8 cellular contexts compared by ENCODE assay signal in genomic region chr10:98267069-98267893, GRCh38. TPM values are rescaled to one million over a fixed set of nuclear protein-coding genes. Genes with fewer than 3 reads are reported as not detected.
A peak's percentile ranks its signal among the peaks of the same experiment; 100 is the strongest.
DNase-seq lines count a peak whose midpoint lies in the region; ATAC-seq and TF ChIP-seq lines count a peak whose summit lies in the region.

No MANE protein-coding gene starts in this region.

- H3K9me2 ChIP-seq in GM23248 (ENCODE audit: insufficient read depth) = no peaks in the 10 kb centered on the region

- peak; percentile 1 for ATAC-seq in left ventricle myocardium superior
- no peak for ATAC-seq in GM18909 (IDR thresholded peaks at IDR 0.05; ENCODE audit: poor library complexity, unreplicated experiment)

- 19 to 23% methylated on average over 22 of the region's 22 CpGs for whole genome bisulfite sequencing in GM23248 (ENCODE audit: low coverage in 1 of 2, low lambda C conversion rate in 2 of 2, missing lambda C conversion rate in 2 of 2), 2 experiments

- H4K20me1 ChIP-seq in GM23248 (ENCODE audit: insufficient read depth) = no peaks in the 10 kb centered on the region

- H3K4me3 ChIP-seq in GM23248 (peak overlapping the region; percentile 88), skeletal muscle cell (ENCODE audit: low read depth, low read length) (peak overlapping the region; percentile 33)

- H3K4me1 ChIP-seq in GM23248 (ENCODE audit: insufficient read depth) = peaks cover 25% of the 10 kb centered on the region

- peaks cover 24% of the 10 kb centered on the region for H3K79me2 ChIP-seq in GM23248 (ENCODE audit: insufficient read depth)

- DNase-seq in GM23248 (peak; percentile 68), left ventricle myocardium superior (no peak), skeletal muscle cell (ENCODE audit: low read depth) (no peak), caudate nucleus (lab: John Stamatoyannopoulos, UW) (no peak), GM10266 (ENCODE audit: extremely low spot score) (no peak)
- no peak for DNase-seq in NK-92 treated with Interleukin-12 subunit alpha and Interleukin-12 subunit beta, amount 100 ng/mL, for 24 hours (lab: John Stamatoyannopoulos, UW)

- peak overlapping the region; percentile 94 for H3K4me2 ChIP-seq in GM23248 (ENCODE audit: unreplicated experiment)

- TF ChIP-seq CTCF in VCaP (conservative IDR thresholded peaks at IDR 0.05) (no peak), GM10266 (IDR thresholded peaks at IDR 0.05; ENCODE audit: control insufficient read depth, insufficient read depth, low read depth, missing control alignments) (no peak)

- in situ Hi-C loops in GM23248 (cut with MboI) = no loop called here

- H3K9me3 ChIP-seq in GM23248 (ENCODE audit: low read depth) = no peaks in the 10 kb centered on the region

- intact Hi-C loops in left ventricle myocardium superior (cut with micrococcal nuclease) = loop anchor here (10.0 kb wide), 1 partner anchor 48 kb away; no protein-coding TSS in a partner anchor

- peaks cover 1% of the 10 kb centered on the region; the same call in 1 of the 2 replicates for H3K36me3 ChIP-seq in GM23248 (ENCODE audit: low read depth)

- peak overlapping the region; percentile 71 for H3K27ac ChIP-seq in GM23248
- H3K27ac ChIP-seq in VCaP = peak overlapping the region; percentile 57; the same call in 1 of the 2 replicates
- no peak overlapping the region for H3K27ac ChIP-seq in caudate nucleus (ENCODE audit: low read depth, low read length)

- H3F3A ChIP-seq in GM23248 (ENCODE audit: insufficient read depth) = peaks cover 15% of the 10 kb centered on the region

- peak overlapping the region; percentile 74 for H2AFZ ChIP-seq in GM23248

- peak overlapping the region; percentile 91 for H3K9ac ChIP-seq in GM23248

- H3K27me3 ChIP-seq in GM23248 (replicated peaks; ENCODE audit: insufficient read depth) = no peaks in the 10 kb centered on the region

RNA-seq across cellular contexts. Expression of gene LOXL4, which starts 0.7 kb away (rescaled TPM):
- total RNA-seq in GM23248 (2014; rRNA removed; shearing (Covaris generic)) = 496 and 507 TPM in 2 replicates
- 319 and 320 TPM in 2 replicates for polyA plus RNA-seq in GM23248 (2016; fragmentation: Nextera tagmentation; extraction: Ambion mirVana)
- total RNA-seq in left ventricle myocardium superior = 0.47 TPM

Comparison
In these comparisons a context has a peak if more than half of its experiments do, and no peak if none do; other contexts are left out.
1. RNA of gene LOXL4, which starts 0.7 kb away (total RNA-seq): 496 to 507 TPM in GM23248; 0.47 TPM in left ventricle myocardium superior (single experiment); every median in the first group is over 100 times any median in the second.